In the genomic region with DNA sequence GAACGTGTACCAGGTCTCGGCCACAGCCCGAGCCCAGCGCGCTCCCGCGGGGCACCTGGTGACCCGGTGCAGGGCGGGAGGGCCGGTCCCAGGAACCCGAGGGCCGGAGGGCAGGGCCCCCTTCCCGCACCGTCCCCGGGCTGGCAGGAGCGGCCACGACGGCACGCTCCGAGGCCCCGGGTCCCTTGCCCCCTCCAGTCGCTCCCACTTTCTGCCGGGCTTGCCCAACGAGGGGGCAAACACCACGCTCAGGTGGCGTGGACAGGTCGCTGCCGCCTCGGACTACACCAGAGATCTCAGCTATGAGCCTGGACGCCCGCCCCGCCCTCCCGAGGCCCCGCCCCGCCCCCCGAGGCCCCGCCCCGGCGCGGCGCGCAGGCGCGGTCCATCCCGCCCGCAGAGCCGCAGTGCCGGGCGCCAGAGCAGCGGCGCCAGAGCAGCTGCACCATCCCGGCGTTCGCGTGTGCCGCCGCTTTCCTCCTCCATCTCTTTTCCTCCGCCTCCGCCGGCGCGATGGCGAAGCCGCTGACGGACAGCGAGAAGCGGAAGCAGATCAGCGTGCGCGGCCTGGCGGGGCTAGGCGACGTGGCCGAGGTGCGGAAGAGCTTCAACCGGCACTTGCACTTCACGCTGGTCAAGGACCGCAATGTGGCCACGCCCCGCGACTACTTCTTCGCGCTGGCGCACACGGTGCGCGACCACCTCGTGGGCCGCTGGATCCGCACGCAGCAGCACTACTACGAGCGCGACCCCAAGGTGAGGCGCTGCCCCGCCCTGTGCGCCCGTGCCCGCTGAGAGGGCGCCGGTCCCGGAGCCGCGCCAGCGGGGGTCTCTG, we compare ENCODE assay signal across 8 cellular contexts. TPM values are rescaled to one million over a fixed set of nuclear protein-coding genes. Genes with fewer than 3 reads are reported as not detected.
A peak's percentile ranks its signal among the peaks of the same experiment; 100 is the strongest.
DNase-seq lines count a peak whose midpoint lies in the region; FAIRE-seq and TF ChIP-seq lines count a peak whose summit lies in the region.

A gene (plus strand): TSS at position 420 of the 835 bp plus-strand sequence. CDS start 94 bp downstream, at position 514.

- H3K9ac ChIP-seq in stomach smooth muscle (ENCODE audit: low read length in 2 of 2): peak within 1 kb of the TSS; percentile 76 to 84

- no peaks in the 10 kb centered on the region for H3K9me3 Mint-ChIP-seq in neural crest cell

- H3K27me3 ChIP-seq in SJCRH30: no peaks in the 10 kb centered on the region
- no peaks in the 10 kb centered on the region for H3K27me3 ChIP-seq in stomach smooth muscle (ENCODE audit: control insufficient read depth in 1 of 2, insufficient read depth in 2 of 2, low read length in 2 of 2)

- no peak for FAIRE-seq in H54 (lab: Jason Lieb, UNC)

- no peak for TF ChIP-seq CTCF in foreskin fibroblast (IDR thresholded peaks at IDR 0.05; ENCODE audit: low read depth, low read length)
- no peak for TF ChIP-seq CTCF in neural crest cell (conservative IDR thresholded peaks at IDR 0.05)

- no peaks in the 10 kb centered on the region; the same call in 1 of the 2 replicates for H3K9me3 ChIP-seq in SJCRH30 (replicated peaks)
- no peaks in the 10 kb centered on the region for H3K9me3 ChIP-seq in stomach smooth muscle (ENCODE audit: control insufficient read depth in 2 of 2, low read length in 2 of 2)

- H3K36me3 ChIP-seq in SJCRH30 (no peaks in the 10 kb centered on the region), stomach smooth muscle (ENCODE audit: control insufficient read depth in 2 of 2, insufficient read depth in 2 of 2, low read length in 2 of 2) (peaks cover 0 to 2% of the 10 kb centered on the region in 2 donors)

- peak within 1 kb of the TSS; percentile 96 for H3K4me3 Mint-ChIP-seq in neural crest cell

- H3K27ac Mint-ChIP-seq in neural crest cell (ENCODE audit: unreplicated experiment): peak within 1 kb of the TSS; percentile 95

- in situ Hi-C loops in G401 (cut with HindIII; ENCODE audit: low sequenced_read_pairs): no loop called here

- peak; percentile 98 for TF ChIP-seq POLR2A in H54 (IDR thresholded peaks at IDR 0.05; ENCODE audit: low read depth, low read length)

- H3K27ac ChIP-seq in SJCRH30 (peak within 1 kb of the TSS; percentile 78), stomach smooth muscle (ENCODE audit: low read length) (peak within 1 kb of the TSS; percentile 67)

- peaks cover 17% of the 10 kb centered on the region for H3K27me3 Mint-ChIP-seq in neural crest cell (ENCODE audit: low read depth)

- H3K4me1 ChIP-seq in SJCRH30: peaks cover 26% of the 10 kb centered on the region
- H3K4me1 ChIP-seq in stomach smooth muscle (ENCODE audit: control insufficient read depth, insufficient read depth, low read length): peaks cover 45% of the 10 kb centered on the region

- peak within 1 kb of the TSS; percentile 98 for H3K4me3 ChIP-seq in SJCRH30
- H3K4me3 ChIP-seq in foreskin fibroblast (ENCODE audit: low read depth in 1 of 2, low read length in 2 of 2): peak within 1 kb of the TSS; percentile 63 to 91
- peak within 1 kb of the TSS; percentile 85 to 90 for H3K4me3 ChIP-seq in stomach smooth muscle (ENCODE audit: low read length in 2 of 2)

- H3K4me1 Mint-ChIP-seq in neural crest cell: peaks cover 53% of the 10 kb centered on the region

- H3K36me3 Mint-ChIP-seq in neural crest cell (ENCODE audit: low read depth): no peaks in the 10 kb centered on the region

- DNase-seq in G401 (ENCODE audit: low spot score): peak; percentile 82
- DNase-seq in H54 (ENCODE audit: insufficient read length, low spot score): peak; percentile 88
- peak; percentile 79 for DNase-seq in LoVo (ENCODE audit: low spot score)
- DNase-seq in SJCRH30: peak; percentile 88 to 90
- peak; percentile 62 for DNase-seq in activated gamma-delta T cell treated with Interleukin-2 at 50 U/mL for 16 hours
- DNase-seq in foreskin fibroblast: peak; percentile 74 to 89
- peak; percentile 68 for DNase-seq in neural crest cell (ENCODE audit: low read depth, low spot score)

RNA-seq across cellular contexts. Expression of the gene that starts here (rescaled TPM):
- total RNA-seq in G401 (2014; rRNA removed; shearing (Covaris generic)): 48.4 and 63.3 TPM in 2 replicates
- 39.1 and 42.3 TPM in 2 replicates for total RNA-seq in SJCRH30 (2014; rRNA removed; shearing (Covaris generic))
- 71.1 and 77.1 TPM in 2 replicates for total RNA-seq in neural crest cell

Comparison
In these comparisons a context has a peak if more than half of its experiments do, and no peak if none do; other contexts are left out.
1. Peak in every context shown above with its lines: DNase-seq, H3K4me3 ChIP-seq and H3K27ac ChIP-seq.